In the genomic region with DNA sequence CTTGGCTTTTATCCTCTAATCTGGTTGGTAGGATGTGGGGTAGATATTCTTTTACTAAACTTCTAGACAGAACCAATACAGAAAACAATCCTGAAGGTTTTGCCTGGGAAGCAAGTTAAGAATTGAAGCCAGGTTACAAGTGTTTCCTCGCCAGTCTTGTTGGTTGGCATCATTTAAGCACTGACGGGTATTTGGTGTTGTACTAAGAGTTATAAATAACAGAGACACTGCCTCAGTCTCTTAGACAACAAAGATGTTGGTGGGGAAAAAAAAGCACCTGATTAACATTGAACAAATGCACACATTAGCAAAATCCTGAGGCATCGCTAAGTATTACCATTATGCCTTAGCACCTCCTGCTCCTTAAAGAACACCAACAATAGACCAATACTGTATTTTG, we compare ENCODE assay signal across 19 cellular contexts.
A peak's percentile ranks its signal among the peaks of the same experiment; 100 is the strongest.
DNase-seq lines count a peak whose midpoint lies in the region; TF ChIP-seq lines count a peak whose summit lies in the region.
"Had no signal": no experiment of that assay in that cellular context is flagged by ENCODE, and none has a peak within 500 bp of the region (broad histone marks: within the 10 kb centered on the region; RNA-seq: fewer than 3 reads in every experiment).

No MANE protein-coding gene starts in this region.

- H3K36me3 ChIP-seq in A673 (ENCODE audit: insufficient read depth, low read length, poor library complexity, severe bottlenecking) (no peaks in the 10 kb centered on the region), stomach (no peaks in the 10 kb centered on the region)
- H3K36me3 ChIP-seq: BE2C; BLaER1 treated with 17β-estradiol and CSF1 and Interleukin-3, amounts not matched to agents 10 nM and 100 nM had no signal

- no peaks in the 10 kb centered on the region for H3K36me3 Mint-ChIP-seq in type B pancreatic cell
- H3K36me3 Mint-ChIP-seq: CD14-positive monocyte; CD8-positive, alpha-beta memory T cell had no signal

- BruUV-seq in A673 (replicated peaks; lab: Mats Ljungman, UMichigan): no TSS peak

- H3K4me3 Mint-ChIP-seq in type B pancreatic cell: no peak overlapping the region
- H3K4me3 Mint-ChIP-seq: CD14-positive monocyte; CD4-positive, alpha-beta T cell; CD8-positive, alpha-beta memory T cell had no signal

- peak overlapping the region; percentile 25; the same call in 1 of the 2 replicates for H3K27ac ChIP-seq in 22Rv1
- peak overlapping the region; percentile 43 for H3K27ac ChIP-seq in A673 (ENCODE audit: low read depth, low read length, poor library complexity, severe bottlenecking)
- H3K27ac ChIP-seq in VCaP: peak overlapping the region; percentile 66
- H3K27ac ChIP-seq in stomach: no peak overlapping the region
- H3K27ac ChIP-seq: BLaER1 treated with 17β-estradiol and CSF1 and Interleukin-3, amounts not matched to agents 10 nM and 100 nM; GM23248 had no signal

- no peaks in the 10 kb centered on the region for H3K9me3 Mint-ChIP-seq in type B pancreatic cell

- CTCF ChIA-PET in A673 (lab: Charles Lee): no interaction called here

- peaks cover 53% of the 10 kb centered on the region for H3K4me1 Mint-ChIP-seq in type B pancreatic cell (ENCODE audit: unreplicated experiment)
- H3K4me1 Mint-ChIP-seq: CD14-positive monocyte; CD8-positive, alpha-beta memory T cell had no signal

- no peak for TF ChIP-seq POLR2A in stomach (IDR thresholded peaks at IDR 0.05)

- peaks cover 50% of the 10 kb centered on the region for H3K4me1 ChIP-seq in A673 (ENCODE audit: insufficient read depth, low read length, poor library complexity, severe bottlenecking)
- no peaks in the 10 kb centered on the region for H3K4me1 ChIP-seq in stomach
- H3K4me1 ChIP-seq: BE2C; BLaER1 treated with 17β-estradiol and CSF1 and Interleukin-3, amounts not matched to agents 10 nM and 100 nM had no signal

- TF ChIP-seq CTCF in 22Rv1 (IDR thresholded peaks at IDR 0.05) (no peak), A673 (conservative IDR thresholded peaks at IDR 0.05; ENCODE audit: low read depth, low read length) (no peak), VCaP (conservative IDR thresholded peaks at IDR 0.05) (no peak), type B pancreatic cell (conservative IDR thresholded peaks at IDR 0.05) (no peak), stomach (IDR thresholded peaks at IDR 0.05) (no peak)

- no peaks in the 10 kb centered on the region for H3K9me3 ChIP-seq in A673 (ENCODE audit: low read depth, low read length, poor library complexity, severe bottlenecking)
- H3K9me3 ChIP-seq in stomach: no peaks in the 10 kb centered on the region
- H3K9me3 ChIP-seq: BE2C; BLaER1 treated with 17β-estradiol and CSF1 and Interleukin-3, amounts not matched to agents 10 nM and 100 nM had no signal

- WGBS in stomach, 5 donors: 80 to 96% (median 87%) methylated on average over 3 of the region's 3 CpGs

- H3K27me3 Mint-ChIP-seq in type B pancreatic cell: peaks cover 3% of the 10 kb centered on the region
- H3K27me3 Mint-ChIP-seq: CD4-positive, alpha-beta T cell; CD8-positive, alpha-beta memory T cell had no signal

- intact Hi-C loops in A673 (cut with micrococcal nuclease; ENCODE audit: unreplicated experiment) (loop anchor here (10.0 kb wide), 1 partner anchor 502 kb away; no protein-coding TSS in a partner anchor), stomach (cut with DNase I; ENCODE audit: low total_unique reads) (no loop called here)

- DNase-seq in A673 (ENCODE audit: low spot score) (no peak), type B pancreatic cell (ENCODE audit: extremely low spot score, unreplicated experiment) (no peak), stomach (no peak)
- DNase-seq in stimulated activated naive CD4-positive, alpha-beta T cell treated with Interleukin-2 at 50 U/mL for 16 hours (lab: John Stamatoyannopoulos, UW): no peak
- DNase-seq: ACHN; AML-193; BE2C; CD4-positive, alpha-beta T cell; CD8-positive, alpha-beta memory T cell; DMS53; DMS79 treated with DMSO at 0.1 percent for 48 hours; GF-D8; GM23248; H7; HCEC 1CT had no signal

- H3K27me3 ChIP-seq in A673 (replicated peaks; ENCODE audit: insufficient read depth, low read depth, low read length, poor library complexity) (no peaks in the 10 kb centered on the region), stomach (no peaks in the 10 kb centered on the region)
- H3K27me3 ChIP-seq: BE2C; BLaER1 treated with 17β-estradiol and CSF1 and Interleukin-3, amounts not matched to agents 10 nM and 100 nM had no signal

- peak overlapping the region; percentile 39 for H3K27ac Mint-ChIP-seq in type B pancreatic cell
- H3K27ac Mint-ChIP-seq: CD14-positive monocyte; CD4-positive, alpha-beta T cell; CD8-positive, alpha-beta memory T cell had no signal

- H3K4me3 ChIP-seq in A673 (ENCODE audit: low read depth, low read length, poor library complexity, severe bottlenecking) (no peak overlapping the region), stomach (no peak overlapping the region)
- H3K4me3 ChIP-seq: BLaER1 treated with 17β-estradiol and CSF1 and Interleukin-3, amounts not matched to agents 10 nM and 100 nM; GM23248 had no signal

- TF ChIP-seq EP300 in stomach (IDR thresholded peaks at IDR 0.05): no peak

- POLR2A ChIA-PET in A673 (lab: Charles Lee; ENCODE audit: low non-redundant PET): no interaction called here

Comparison
In these comparisons a context has a peak if more than half of its experiments do, and no peak if none do; other contexts are left out.
1. H3K27ac ChIP-seq: peak in 22Rv1 (single experiment), A673 (single experiment) and VCaP (single experiment); none in stomach (0 of 5).